In genomic region chr19:49120325-49120683, GRCh38 we compare ENCODE assay signal across 9 cellular contexts. TPM values are rescaled to one million over a fixed set of nuclear protein-coding genes. Genes with fewer than 3 reads are reported as not detected.
DNase-seq lines count a peak whose midpoint lies in the region; ATAC-seq and TF ChIP-seq lines count a peak whose summit lies in the region.
"Had no signal": no experiment of that assay in that cellular context is flagged by ENCODE, and none has a peak within 500 bp of the region (broad histone marks: within the 10 kb centered on the region; RNA-seq: fewer than 3 reads in every experiment).

No MANE protein-coding gene starts in this region.

- CTCF ChIA-PET in WTC11 (lab: Charles Lee): interaction anchor here (0.5 to 2.7 kb wide), 17 partner anchors 14 to 1422 kb away, joined by 3 to 18 read pairs (median 4); partner anchors contain the start of gene RUVBL2

- H3K27me3 ChIP-seq in iPS-18a (ENCODE audit: control insufficient read depth, insufficient read depth, low read length) (peaks cover 21% of the 10 kb centered on the region), testis (no peaks in the 10 kb centered on the region)

- H3K36me3 ChIP-seq in iPS-18a (ENCODE audit: control insufficient read depth, low read depth, low read length) (no peaks in the 10 kb centered on the region), testis (ENCODE audit: low read depth, missing control alignments) (no peaks in the 10 kb centered on the region)

- H3K36me3 Mint-ChIP-seq in activated T-cell treated with anti-CD3 and anti-CD28 coated beads, Interleukin-2, amount 50 U/mL, for 72 hours (ENCODE audit: insufficient read depth in 2 of 2): peaks cover 0 to 2% of the 10 kb centered on the region in 2 donors
- H3K36me3 Mint-ChIP-seq in WTC11: no peaks in the 10 kb centered on the region

- no peak for TF ChIP-seq CTCF in WTC11 (IDR thresholded peaks at IDR 0.05)
- no peak for TF ChIP-seq CTCF in testis (IDR thresholded peaks at IDR 0.05)

- ATAC-seq in activated T-cell treated with anti-CD3 and anti-CD28 coated beads, Interleukin-2, amount 50 U/mL, for 72 hours (replicated peaks in 1 of 2): no peak
- ATAC-seq in WTC11: no peak
- ATAC-seq in GM21447 (IDR thresholded peaks at IDR 0.05; ENCODE audit: unreplicated experiment): no peak

- H3K27ac Mint-ChIP-seq in activated T-cell treated with anti-CD3 and anti-CD28 coated beads, Interleukin-2, amount 50 U/mL, for 72 hours: no peak overlapping the region
- H3K27ac Mint-ChIP-seq in WTC11: no peak overlapping the region

- H3K27me3 Mint-ChIP-seq in activated T-cell treated with anti-CD3 and anti-CD28 coated beads, Interleukin-2, amount 50 U/mL, for 72 hours (ENCODE audit: low read depth): peaks cover 11% of the 10 kb centered on the region
- peaks cover 70% of the 10 kb centered on the region for H3K27me3 Mint-ChIP-seq in WTC11 (ENCODE audit: low read depth)

- no peaks in the 10 kb centered on the region for H3K9me3 ChIP-seq in iPS-18a (ENCODE audit: control insufficient read depth, low read depth, low read length)
- H3K9me3 ChIP-seq in testis: no peaks in the 10 kb centered on the region

- no peaks in the 10 kb centered on the region for H3K9me3 Mint-ChIP-seq in activated T-cell treated with anti-CD3 and anti-CD28 coated beads, Interleukin-2, amount 50 U/mL, for 72 hours
- H3K9me3 Mint-ChIP-seq in WTC11: no peaks in the 10 kb centered on the region

- intact Hi-C loops in testis (cut with DNase I; ENCODE audit: low total_unique reads): no loop called here

- peak overlapping the region; percentile 51 for H3K4me3 ChIP-seq in iPS-18a (ENCODE audit: low read length)
- H3K4me3 ChIP-seq in testis: peak overlapping the region; percentile 49 to 50

- no peak overlapping the region for H3K9ac ChIP-seq in iPS-18a (ENCODE audit: low read length)

- no peaks in the 10 kb centered on the region for H3K4me1 ChIP-seq in iPS-18a (ENCODE audit: control insufficient read depth, low read depth, low read length)
- H3K4me1 ChIP-seq in testis: peaks cover 22% of the 10 kb centered on the region

- H3K27ac ChIP-seq in iPS-18a (ENCODE audit: low read length): no peak overlapping the region
- H3K27ac ChIP-seq in testis: no peak overlapping the region

- POLR2A ChIA-PET in WTC11 (lab: Charles Lee): interaction anchor here (1.0 to 1.2 kb wide), 3 partner anchors 14 to 29 kb away, joined by 3 to 4 read pairs (median 3); no protein-coding TSS in a partner anchor

- 11 to 13% methylated on average over 11 to 16 of the region's 16 CpGs for WGBS in testis, 2 donors

- no peak for TF ChIP-seq POLR2A in testis (IDR thresholded peaks at IDR 0.05)

- H3K4me3 Mint-ChIP-seq in activated T-cell treated with anti-CD3 and anti-CD28 coated beads, Interleukin-2, amount 50 U/mL, for 72 hours: peak overlapping the region; percentile 50 to 86
- H3K4me3 Mint-ChIP-seq in WTC11: peak overlapping the region; percentile 58

- DNase-seq in activated T-cell treated with anti-CD3 and anti-CD28 coated beads, Interleukin-2, amount 50 U/mL, for 72 hours: no peak
- DNase-seq in activated T-cell treated with anti-CD3 and anti-CD28 coated beads, Interleukin-2, amount 50 U/mL, for 48 hours: no peak
- DNase-seq in WTC11 (ENCODE audit: low spot score) (no peak), testis (no peak), Kasumi-1 (lab: John Stamatoyannopoulos, UW) (no peak), foreskin melanocyte (no peak)

- H3K4me1 Mint-ChIP-seq in activated T-cell treated with anti-CD3 and anti-CD28 coated beads, Interleukin-2, amount 50 U/mL, for 72 hours (ENCODE audit: low read depth): peaks cover 33% of the 10 kb centered on the region
- peaks cover 14% of the 10 kb centered on the region for H3K4me1 Mint-ChIP-seq in WTC11

TF ChIP-seq in WTC11, 78 proteins besides CTCF, POLR2A, EP300 and RAD21 (continues in another document):
- TF ChIP-seq ZBTB43 (CRISPR knock-in tag; IDR thresholded peaks at IDR 0.05) (no peak), RORB (CRISPR knock-in tag; IDR thresholded peaks at IDR 0.05) (no peak), SMAD4 (CRISPR knock-in tag; IDR thresholded peaks at IDR 0.05) (no peak), PRRX2 (CRISPR knock-in tag; IDR thresholded peaks at IDR 0.05) (no peak), SMAD3 (CRISPR knock-in tag; IDR thresholded peaks at IDR 0.05; ENCODE audit: borderline replicate concordance) (no peak), MYBL2 (CRISPR knock-in tag; IDR thresholded peaks at IDR 0.05) (no peak), ZSCAN18 (CRISPR knock-in tag; IDR thresholded peaks at IDR 0.05) (no peak), ZNF219 (CRISPR knock-in tag; IDR thresholded peaks at IDR 0.05; ENCODE audit: borderline replicate concordance) (no peak; the same call in 1 of the 2 replicates), EMX1 (CRISPR knock-in tag; IDR thresholded peaks at IDR 0.05) (no peak), HMGA2 (CRISPR knock-in tag; IDR thresholded peaks at IDR 0.05) (no peak), TEAD1 (CRISPR knock-in tag; IDR thresholded peaks at IDR 0.05) (no peak), TCF7 (CRISPR knock-in tag; IDR thresholded peaks at IDR 0.05; ENCODE audit: low read depth) (peak; percentile 4; the same call in 1 of the 2 replicates), ZNF416 (CRISPR knock-in tag; IDR thresholded peaks at IDR 0.05) (no peak), ZNF425 (CRISPR knock-in tag; conservative IDR thresholded peaks at IDR 0.05) (no peak), E2F5 (CRISPR knock-in tag; IDR thresholded peaks at IDR 0.05) (no peak), ZNF121 (CRISPR knock-in tag; IDR thresholded peaks at IDR 0.05) (no peak)

RNA-seq across cellular contexts. Expression of gene PPFIA3, which starts 1.0 kb away (rescaled TPM):
- 1 to 10 TPM; 6.2 to 9.0 TPM for total RNA-seq in activated T-cell treated with anti-CD3 and anti-CD28 coated beads, Interleukin-2, amount 50 U/mL, for 72 hours
- total RNA-seq in WTC11 (2021): 25.5 to 30.1 TPM (median 27.3 TPM) in 3 replicates
- 10 to 100 TPM in 1 of 2 donors, 1 to 10 TPM in 1; 9.2 to 13.1 TPM for total RNA-seq in testis
- polyA plus RNA-seq in testis (ENCODE audit: insufficient read depth, low read depth, low replicate concordance): 8.8 TPM

RNA-seq across cellular contexts. Expression of gene C19orf73, which starts 1.4 kb away (rescaled TPM):
- 1 to 10 TPM; 2.2 to 2.9 TPM for total RNA-seq in activated T-cell treated with anti-CD3 and anti-CD28 coated beads, Interleukin-2, amount 50 U/mL, for 72 hours
- 3.1 to 3.4 TPM (median 3.2 TPM) in 3 replicates for total RNA-seq in WTC11 (2021)
- 1 to 10 TPM; 4.0 to 8.5 TPM for total RNA-seq in testis
- polyA plus RNA-seq in testis (ENCODE audit: insufficient read depth, low read depth, low replicate concordance): 1.5 TPM
- total RNA-seq: urinary bladder had no signal

RNA-seq across cellular contexts. Expression of gene LIN7B, which starts 6.1 kb away (rescaled TPM):
- 1 to 10 TPM; 5.1 to 7.7 TPM for total RNA-seq in activated T-cell treated with anti-CD3 and anti-CD28 coated beads, Interleukin-2, amount 50 U/mL, for 72 hours
- total RNA-seq in WTC11 (2021): 5.1 to 5.7 TPM (median 5.1 TPM) in 3 replicates
- total RNA-seq in testis: 10 to 100 TPM; 57.6 to 66.2 TPM
- polyA plus RNA-seq in testis (ENCODE audit: insufficient read depth, low read depth, low replicate concordance): 22.4 TPM

RNA-seq across cellular contexts. Expression of gene HRC, which starts 34.9 kb away (rescaled TPM):
- not detected for total RNA-seq in activated T-cell treated with anti-CD3 and anti-CD28 coated beads, Interleukin-2, amount 50 U/mL, for 72 hours
- total RNA-seq in WTC11 (2021) (1.9 to 5.0 TPM (median 4.6 TPM) in 3 replicates), testis (1 to 10 TPM; 1.8 to 5.4 TPM)
- polyA plus RNA-seq in testis (ENCODE audit: insufficient read depth, low read depth, low replicate concordance): 4.1 TPM

RNA-seq across cellular contexts. Expression of gene SNRNP70, which starts 35.1 kb away (rescaled TPM):
- total RNA-seq in activated T-cell treated with anti-CD3 and anti-CD28 coated beads, Interleukin-2, amount 50 U/mL, for 72 hours: 100 to 1,000 TPM; 165 to 175 TPM
- 253 to 267 TPM (median 266 TPM) in 3 replicates for total RNA-seq in WTC11 (2021)
- total RNA-seq in testis: 100 to 1,000 TPM; 422 to 484 TPM
- 184 TPM for polyA plus RNA-seq in testis (ENCODE audit: insufficient read depth, low read depth, low replicate concordance)
